ENCODE assay signal across 12 cellular contexts in the genomic region with DNA sequence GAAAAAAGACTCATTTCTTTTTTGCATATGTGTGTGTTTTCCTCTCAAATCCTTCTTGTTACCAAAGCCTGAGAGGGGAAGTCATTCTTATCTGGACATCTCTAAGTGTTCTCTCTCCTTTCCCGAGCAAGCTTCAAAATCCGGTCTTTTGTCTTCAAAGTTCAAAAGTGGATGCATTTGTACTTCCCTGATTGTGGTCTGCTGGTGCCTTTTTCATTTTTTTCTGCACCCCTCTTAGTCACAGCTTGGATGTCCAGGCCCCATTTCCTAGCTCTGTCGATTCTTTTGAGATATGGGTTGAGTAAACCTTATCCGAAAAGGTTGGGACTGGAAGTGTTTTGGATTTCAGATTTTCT. TPM values are rescaled to one million over a fixed set of nuclear protein-coding genes. Genes with fewer than 3 reads are reported as not detected.
A peak's percentile ranks its signal among the peaks of the same experiment; 100 is the strongest.
DNase-seq lines count a peak whose midpoint lies in the region; ATAC-seq and TF ChIP-seq lines count a peak whose summit lies in the region.
"Had no signal": no experiment of that assay in that cellular context is flagged by ENCODE, and none has a peak within 500 bp of the region (broad histone marks: within the 10 kb centered on the region; RNA-seq: fewer than 3 reads in every experiment).

No MANE protein-coding gene starts in this region.

- H3K27me3 Mint-ChIP-seq in activated T-helper 2 cell treated with anti-CD3 and anti-CD28 coated beads, Interferon-gamma antibody, Interleukin-2, Interleukin-4, amounts not matched to agents 10 μg/mL and 5 μg/mL and 100 μg/mL, durations not matched to agents 14 hours and 24 hours and 36 hours (ENCODE audit: low read depth): no peaks in the 10 kb centered on the region

- no peaks in the 10 kb centered on the region for H3K27me3 ChIP-seq in heart right ventricle
- no peaks in the 10 kb centered on the region for H3K27me3 ChIP-seq in right lobe of liver
- H3K27me3 ChIP-seq in transverse colon: no peaks in the 10 kb centered on the region
- H3K27me3 ChIP-seq: BE2C had no signal

- H3K27ac ChIP-seq in heart right ventricle (peak overlapping the region; percentile 27 to 89 (median 79)), right lobe of liver (peak overlapping the region in 2 of 3 donors; percentile 26 to 52), transverse colon (peak overlapping the region; percentile 62 to 71 (median 68))

- H3K27ac Mint-ChIP-seq in activated T-helper 2 cell treated with anti-CD3 and anti-CD28 coated beads, Interferon-gamma antibody, Interleukin-2, Interleukin-4, amounts not matched to agents 10 μg/mL and 5 μg/mL and 100 μg/mL, durations not matched to agents 14 hours and 24 hours and 36 hours: peak overlapping the region; percentile 100

- intact Hi-C loops in heart right ventricle (cut with DNase I) (no loop called here), Right ventricle myocardium superior (cut with DNase I) (no loop called here), right lobe of liver (cut with DNase I) (no loop called here), transverse colon (cut with DNase I; ENCODE audit: low total_unique reads) (no loop called here)
- intact Hi-C loops in activated T-helper 2 cell treated with anti-CD3 and anti-CD28 coated beads, Interferon-gamma antibody, Interleukin-2, Interleukin-4, amounts not matched to agents 10 μg/mL and 5 μg/mL and 100 μg/mL, durations not matched to agents 14 hours and 24 hours and 36 hours (cut with micrococcal nuclease): loop anchor here (2.0 to 10.0 kb wide), 3 partner anchors 19 to 513 kb away; a partner anchor contains a TSS

- no peaks in the 10 kb centered on the region for H3K9me3 ChIP-seq in heart right ventricle
- no peaks in the 10 kb centered on the region for H3K9me3 ChIP-seq in right lobe of liver
- H3K9me3 ChIP-seq in transverse colon: no peaks in the 10 kb centered on the region
- H3K9me3 ChIP-seq: BE2C had no signal

- H3K4me1 Mint-ChIP-seq in activated T-helper 2 cell treated with anti-CD3 and anti-CD28 coated beads, Interferon-gamma antibody, Interleukin-2, Interleukin-4, amounts not matched to agents 10 μg/mL and 5 μg/mL and 100 μg/mL, durations not matched to agents 14 hours and 24 hours and 36 hours (ENCODE audit: low read depth): peaks cover 60% of the 10 kb centered on the region

- H3K36me3 ChIP-seq in heart right ventricle: peaks cover 0 to 45% (median 12%) of the 10 kb centered on the region in 9 donors
- H3K36me3 ChIP-seq in right lobe of liver: peaks cover 0 to 20% (median 1%) of the 10 kb centered on the region in 4 donors
- H3K36me3 ChIP-seq in transverse colon: no peaks in the 10 kb centered on the region
- H3K36me3 ChIP-seq: BE2C had no signal

- 49 to 58% methylated on average over 4 of the region's 4 CpGs for WGBS in heart right ventricle, 2 donors
- WGBS in right lobe of liver (ENCODE audit: insufficient coverage, low coverage, low lambda C conversion rate, missing lambda C conversion rate): 47% methylated on average over 4 of the region's 4 CpGs
- WGBS in transverse colon (ENCODE audit: low coverage in 1 of 2), 2 donors: 74 to 88% methylated on average over 4 of the region's 4 CpGs

- no peak for TF ChIP-seq EP300 in transverse colon (IDR thresholded peaks at IDR 0.05; ENCODE audit: low read depth)

- H3K4me1 ChIP-seq in heart right ventricle (peaks cover 25 to 98% (median 88%) of the 10 kb centered on the region in 9 donors), right lobe of liver (no peaks in the 10 kb centered on the region), transverse colon (peaks cover 3 to 40% (median 17%) of the 10 kb centered on the region in 4 donors)
- H3K4me1 ChIP-seq: BE2C had no signal

- no peak for TF ChIP-seq POLR2A in right lobe of liver (IDR thresholded peaks at IDR 0.05)
- TF ChIP-seq POLR2A in transverse colon (IDR thresholded peaks at IDR 0.05): no peak

- in situ Hi-C loops in transverse colon (cut with MboI; ENCODE audit: low pct_ligation_motif_present in 1 of 4, low pct_unique_long_range_greater_than_20kb in 1 of 4, low sequenced_read_pairs in 3 of 4): no loop called here

- H3K9me3 Mint-ChIP-seq in activated T-helper 2 cell treated with anti-CD3 and anti-CD28 coated beads, Interferon-gamma antibody, Interleukin-2, Interleukin-4, amounts not matched to agents 10 μg/mL and 5 μg/mL and 100 μg/mL, durations not matched to agents 14 hours and 24 hours and 36 hours: no peaks in the 10 kb centered on the region

- TF ChIP-seq CTCF in heart right ventricle (IDR thresholded peaks at IDR 0.05): peak in 1 of 9 donors; percentile 1
- TF ChIP-seq CTCF in right lobe of liver (IDR thresholded peaks at IDR 0.05): no peak
- TF ChIP-seq CTCF in transverse colon (IDR thresholded peaks at IDR 0.05): no peak

- ATAC-seq in heart right ventricle (peak in 5 of 8 donors; percentile 4 to 34 (median 31)), Right ventricle myocardium superior (ENCODE audit: poor library complexity) (no peak), right lobe of liver (peak in 3 of 4 donors; percentile 14 to 17 (median 16)), GM21723 (IDR thresholded peaks at IDR 0.05; ENCODE audit: unreplicated experiment) (no peak)

- DNase-seq in heart right ventricle (no peak), Right ventricle myocardium superior (no peak), right lobe of liver (no peak), transverse colon (no peak), COLO829 (ENCODE audit: low spot score) (no peak)
- DNase-seq in activated T-helper 2 cell treated with anti-CD3 and anti-CD28 coated beads, Interferon-gamma antibody, Interleukin-2, Interleukin-4, amounts not matched to agents 10 μg/mL and 5 μg/mL and 100 μg/mL, durations not matched to agents 14 hours and 24 hours and 36 hours (ENCODE audit: low spot score): no peak
- no peak for DNase-seq in stimulated activated CD4-positive, alpha-beta T cell treated with anti-CD3 and anti-CD28 coated beads, Interleukin-15, amount 100 ng/mL, for 24 hours
- DNase-seq: aorta, BE2C, kidney, NCI-H1105 treated with DMSO at 0.1 percent for 48 hours had no signal

- H3K4me3 ChIP-seq in heart right ventricle: no peak overlapping the region
- no peak overlapping the region for H3K4me3 ChIP-seq in right lobe of liver
- no peak overlapping the region for H3K4me3 ChIP-seq in transverse colon

- no peak overlapping the region for H3K4me3 Mint-ChIP-seq in activated T-helper 2 cell treated with anti-CD3 and anti-CD28 coated beads, Interferon-gamma antibody, Interleukin-2, Interleukin-4, amounts not matched to agents 10 μg/mL and 5 μg/mL and 100 μg/mL, durations not matched to agents 14 hours and 24 hours and 36 hours (ENCODE audit: low read depth)

- peaks cover 26% of the 10 kb centered on the region for H3K36me3 Mint-ChIP-seq in activated T-helper 2 cell treated with anti-CD3 and anti-CD28 coated beads, Interferon-gamma antibody, Interleukin-2, Interleukin-4, amounts not matched to agents 10 μg/mL and 5 μg/mL and 100 μg/mL, durations not matched to agents 14 hours and 24 hours and 36 hours (ENCODE audit: low read depth)

RNA-seq across cellular contexts. Expression of a gene that starts 34.8 kb away (rescaled TPM):
- total RNA-seq in heart right ventricle: 10 to 100 TPM; 29.8 to 62.7 (median 46.6) TPM
- 10 to 100 TPM; 23.4 to 24.2 TPM for polyA plus RNA-seq in heart right ventricle
- 47.2 TPM for total RNA-seq in Right ventricle myocardium superior
- 22.3 and 22.7 TPM in 2 replicates for total RNA-seq in activated T-helper 2 cell treated with anti-CD3 and anti-CD28 coated beads, Interferon-gamma antibody, Interleukin-2, Interleukin-4, amounts not matched to agents 10 μg/mL and 5 μg/mL and 100 μg/mL, durations not matched to agents 14 hours and 24 hours and 36 hours
- 10 to 100 TPM in 3 of 6 experiments, 1 to 10 TPM in 3; 4.7 to 21.5 (median 11.1) TPM for total RNA-seq in right lobe of liver
- total RNA-seq in transverse colon: 10 to 100 TPM; 16.9 to 55.4 (median 35.5) TPM

RNA-seq across cellular contexts. Expression of a gene that starts 43.7 kb away (rescaled TPM):
- total RNA-seq in heart right ventricle: 1 to 10 TPM; 1.6 to 5.9 (median 2.4) TPM
- 1 to 10 TPM in 1 of 2 donors, under 1 TPM in 1; 0.94 to 8.7 TPM for polyA plus RNA-seq in heart right ventricle
- 3.4 TPM for total RNA-seq in Right ventricle myocardium superior
- total RNA-seq in activated T-helper 2 cell treated with anti-CD3 and anti-CD28 coated beads, Interferon-gamma antibody, Interleukin-2, Interleukin-4, amounts not matched to agents 10 μg/mL and 5 μg/mL and 100 μg/mL, durations not matched to agents 14 hours and 24 hours and 36 hours: 0.41 and 0.90 TPM in 2 replicates
- total RNA-seq in right lobe of liver: 1 to 10 TPM in 2 of 6 experiments, under 1 TPM in 4; 0.06 to 3.2 (median 0.81) TPM
- total RNA-seq in transverse colon: 1 to 10 TPM in 2 of 4 donors, under 1 TPM in 2; 0.16 to 8.0 (median 1.1) TPM

Comparison
In these comparisons a context has a peak if more than half of its experiments do, and no peak if none do; other contexts are left out.
1. ATAC-seq: peak in heart right ventricle (5 of 8) and right lobe of liver (3 of 4); none in Right ventricle myocardium superior (single experiment) and GM21723 (single experiment).
2. Peak in every context shown above with its lines, with median percentiles within 50 percentile points of each other: H3K27ac ChIP-seq.